In the genomic region with DNA sequence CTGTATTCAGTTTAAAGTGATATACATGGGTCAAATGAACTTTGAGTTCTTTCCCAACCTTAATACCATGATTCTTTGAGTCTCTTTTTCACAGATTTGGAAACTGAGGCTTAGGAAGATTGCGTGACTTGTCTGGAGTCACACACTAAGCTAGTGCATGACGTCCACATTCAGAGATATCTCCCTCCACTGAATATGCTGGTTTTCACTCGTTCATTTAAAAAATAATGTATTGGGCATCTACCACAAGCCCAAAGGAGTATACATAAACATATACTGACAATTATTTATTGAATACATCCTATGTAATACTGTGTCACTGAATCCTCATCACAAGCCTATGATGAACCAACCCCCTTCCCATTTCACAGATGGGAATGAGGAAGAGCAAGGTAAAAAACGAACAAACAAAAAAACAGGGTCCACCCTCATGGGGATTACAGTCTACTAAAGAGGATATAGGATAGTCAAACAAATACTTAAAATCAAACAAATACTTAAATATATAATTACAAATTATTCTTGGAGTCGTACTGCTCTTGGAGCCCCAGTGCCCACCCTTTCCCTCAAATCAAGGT, we compare ENCODE assay signal across 9 cellular contexts. TPM values are rescaled to one million over a fixed set of nuclear protein-coding genes. Genes with fewer than 3 reads are reported as not detected.
DNase-seq lines count a peak whose midpoint lies in the region; ATAC-seq and TF ChIP-seq lines count a peak whose summit lies in the region.
"Had no signal": no experiment of that assay in that cellular context is flagged by ENCODE, and none has a peak within 500 bp of the region (broad histone marks: within the 10 kb centered on the region; RNA-seq: fewer than 3 reads in every experiment).

No MANE protein-coding gene starts in this region.

- WGBS in right cardiac atrium: 58% methylated on average over 5 of the region's 5 CpGs
- 64 to 71% (median 64%) methylated on average over 5 of the region's 5 CpGs for WGBS in spleen, 5 donors

- ATAC-seq in HG02943 (IDR thresholded peaks at IDR 0.05; ENCODE audit: low read depth, unreplicated experiment) (peak; percentile 10), right cardiac atrium (no peak), GM21723 (IDR thresholded peaks at IDR 0.05; ENCODE audit: unreplicated experiment) (no peak)

- H3K9me3 ChIP-seq in right cardiac atrium (ENCODE audit: control insufficient read depth, low read length) (no peaks in the 10 kb centered on the region), spleen (no peaks in the 10 kb centered on the region)
- H3K9me3 ChIP-seq: adrenal gland, mucosa of descending colon had no signal

- H3K27me3 ChIP-seq in right cardiac atrium (ENCODE audit: control insufficient read depth, insufficient read depth) (no peaks in the 10 kb centered on the region), spleen (replicated peaks in 1 of 7) (no peaks in the 10 kb centered on the region)
- H3K27me3 ChIP-seq: adrenal gland had no signal

- peak overlapping the region; percentile 69 for H3K4me3 ChIP-seq in right cardiac atrium (ENCODE audit: low read length)
- H3K4me3 ChIP-seq in spleen: peak overlapping the region in 7 of 8 donors; percentile 87 to 98 (median 94)

- no peak for DNase-seq in right cardiac atrium
- DNase-seq in spleen: no peak
- no peak for DNase-seq in GM19238 (ENCODE audit: insufficient read length, low spot score)
- no peak for DNase-seq in NCI-H748 (lab: John Stamatoyannopoulos, UW; ENCODE audit: unreplicated experiment)

- H3K36me3 ChIP-seq in spleen: peaks cover 0 to 5% (median 0%) of the 10 kb centered on the region in 6 donors
- H3K36me3 ChIP-seq: adrenal gland had no signal

- TF ChIP-seq CTCF in VCaP (conservative IDR thresholded peaks at IDR 0.05) (no peak), spleen (IDR thresholded peaks at IDR 0.05 in 8 of 11, conservative IDR thresholded peaks at IDR 0.05 in 3 of 11) (no peak)

- H3K4me1 ChIP-seq in right cardiac atrium (ENCODE audit: control insufficient read depth, insufficient read depth, low read length) (peaks cover 6% of the 10 kb centered on the region), spleen (peaks cover 14 to 46% (median 39%) of the 10 kb centered on the region in 6 donors)

- TF ChIP-seq POLR2A in spleen (IDR thresholded peaks at IDR 0.05): no peak

- intact Hi-C loops in right cardiac atrium (cut with DNase I) (no loop called here), spleen (cut with DNase I; ENCODE audit: low total_unique reads) (no loop called here)

- peak overlapping the region; percentile 98 for H3K27ac ChIP-seq in VCaP
- no peak overlapping the region for H3K27ac ChIP-seq in right cardiac atrium (ENCODE audit: low read length)
- H3K27ac ChIP-seq in spleen: peak overlapping the region; percentile 94 to 100 (median 99)

RNA-seq across cellular contexts. Expression of a gene that starts 0.6 kb away (rescaled TPM):
- total RNA-seq in right cardiac atrium (10 to 100 TPM; 31.4 to 42.5 (median 35.0) TPM), spleen (10 to 100 TPM; 33.6 to 58.3 (median 42.7) TPM)
- polyA plus RNA-seq in right cardiac atrium (20.2 TPM), spleen (10 to 100 TPM; 12.0 to 13.7 (median 13.3) TPM)

RNA-seq across cellular contexts. Expression of a gene that starts 56.9 kb away (rescaled TPM):
- total RNA-seq in right cardiac atrium (1 to 10 TPM; 5.1 to 9.0 (median 7.8) TPM), spleen (100 to 1,000 TPM; 139 to 341 (median 155) TPM)
- polyA plus RNA-seq in right cardiac atrium (2.2 TPM), spleen (10 to 100 TPM; 44.3 to 76.4 (median 53.0) TPM)

Comparison
In these comparisons a context has a peak if more than half of its experiments do, and no peak if none do; other contexts are left out.
1. RNA of a gene that starts 56.9 kb away (total RNA-seq): 139 to 341 TPM in spleen; 5.1 to 9.0 TPM in right cardiac atrium; every median in the first group is over 10 times any median in the second.